ENCODE assay signal across 1 cellular context in genomic region chr11:119728651-119729580, GRCh38.
TF ChIP-seq lines count a peak whose summit lies in the region.

Gene NECTIN1, minus strand, starts transcription at chr11:119729200. Its CDS starts 647 bp downstream, at chr11:119728553.

TF ChIP-seq in HCT116, 20 proteins besides CTCF, POLR2A, EP300 and RAD21 (continued from another document):
- TF ChIP-seq EZH2phosphoT487 (IDR thresholded peaks at IDR 0.05; ENCODE audit: borderline replicate concordance) (no peak), ZFX (IDR thresholded peaks at IDR 0.05) (peak; percentile 70), ATF3 (IDR thresholded peaks at IDR 0.05) (no peak), CBX3 (IDR thresholded peaks at IDR 0.05; ENCODE audit: low read depth) (no peak), FOSL1 (IDR thresholded peaks at IDR 0.05; ENCODE audit: low read depth) (no peak), REST (IDR thresholded peaks at IDR 0.05; ENCODE audit: low read depth) (no peak), EZH2 (IDR thresholded peaks at IDR 0.05) (no peak), JUND (IDR thresholded peaks at IDR 0.05) (no peak), EGR1 (IDR thresholded peaks at IDR 0.05; ENCODE audit: low read depth) (peak; percentile 74)
